In the genomic region with DNA sequence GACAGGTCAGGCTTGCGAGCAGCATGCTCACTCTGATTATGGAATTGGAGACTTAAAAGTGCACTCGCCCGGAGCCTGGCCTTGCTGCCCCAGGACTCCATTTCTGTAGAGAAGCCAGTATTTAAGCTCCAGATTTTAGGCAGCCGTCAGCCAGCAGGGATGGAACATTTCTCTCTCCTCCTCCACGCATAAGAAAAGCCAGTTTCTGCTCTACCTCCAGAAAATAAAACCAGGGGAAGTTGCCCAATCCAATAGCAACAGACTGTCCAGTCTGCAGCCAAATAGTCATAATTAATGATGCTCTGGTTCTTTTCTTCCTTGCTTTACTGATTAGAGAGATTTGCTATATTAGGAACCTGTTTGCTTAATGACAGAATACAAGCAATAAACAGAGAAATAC, we compare ENCODE assay signal across 2 cellular contexts.
TF ChIP-seq lines count a peak whose summit lies in the region.

No MANE protein-coding gene starts in this region.

TF ChIP-seq in SK-N-SH, 30 proteins besides CTCF, POLR2A, EP300 and RAD21:
- TF ChIP-seq GATA2 (CRISPR knock-in tag; IDR thresholded peaks at IDR 0.05) (peak; percentile 26; the same call in 1 of the 2 replicates), NFIC (IDR thresholded peaks at IDR 0.05; ENCODE audit: borderline replicate concordance) (no peak)

TF ChIP-seq in SK-N-SH treated with all-trans-retinoic acid at 6 μM for 48 hours, 23 proteins besides CTCF, POLR2A, EP300 and RAD21 (continued from another document):
- TF ChIP-seq PPARA (CRISPR knock-in tag; IDR thresholded peaks at IDR 0.05; ENCODE audit: borderline replicate concordance) (no peak), GLIS3 (CRISPR knock-in tag; IDR thresholded peaks at IDR 0.05) (no peak), ZFP30 (CRISPR knock-in tag; IDR thresholded peaks at IDR 0.05) (no peak), TCF4 (CRISPR knock-in tag; IDR thresholded peaks at IDR 0.05; ENCODE audit: borderline replicate concordance) (no peak), RARB (CRISPR knock-in tag; IDR thresholded peaks at IDR 0.05) (no peak), TOX (CRISPR knock-in tag; IDR thresholded peaks at IDR 0.05; ENCODE audit: borderline replicate concordance) (no peak), BACH2 (CRISPR knock-in tag; IDR thresholded peaks at IDR 0.05; ENCODE audit: borderline replicate concordance) (no peak), ESRRG (CRISPR knock-in tag; IDR thresholded peaks at IDR 0.05) (no peak)
- TF ChIP-seq, protein P1, sequence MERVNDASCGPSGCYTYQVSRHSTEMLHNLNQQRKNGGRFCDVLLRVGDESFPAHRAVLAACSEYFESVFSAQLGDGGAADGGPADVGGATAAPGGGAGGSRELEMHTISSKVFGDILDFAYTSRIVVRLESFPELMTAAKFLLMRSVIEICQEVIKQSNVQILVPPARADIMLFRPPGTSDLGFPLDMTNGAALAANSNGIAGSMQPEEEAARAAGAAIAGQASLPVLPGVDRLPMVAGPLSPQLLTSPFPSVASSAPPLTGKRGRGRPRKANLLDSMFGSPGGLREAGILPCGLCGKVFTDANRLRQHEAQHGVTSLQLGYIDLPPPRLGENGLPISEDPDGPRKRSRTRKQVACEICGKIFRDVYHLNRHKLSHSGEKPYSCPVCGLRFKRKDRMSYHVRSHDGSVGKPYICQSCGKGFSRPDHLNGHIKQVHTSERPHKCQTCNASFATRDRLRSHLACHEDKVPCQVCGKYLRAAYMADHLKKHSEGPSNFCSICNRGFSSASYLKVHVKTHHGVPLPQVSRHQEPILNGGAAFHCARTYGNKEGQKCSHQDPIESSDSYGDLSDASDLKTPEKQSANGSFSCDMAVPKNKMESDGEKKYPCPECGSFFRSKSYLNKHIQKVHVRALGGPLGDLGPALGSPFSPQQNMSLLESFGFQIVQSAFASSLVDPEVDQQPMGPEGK (CRISPR knock-in tag; IDR thresholded peaks at IDR 0.05; ENCODE audit: borderline replicate concordance): no peak
- TF ChIP-seq, protein P2, sequence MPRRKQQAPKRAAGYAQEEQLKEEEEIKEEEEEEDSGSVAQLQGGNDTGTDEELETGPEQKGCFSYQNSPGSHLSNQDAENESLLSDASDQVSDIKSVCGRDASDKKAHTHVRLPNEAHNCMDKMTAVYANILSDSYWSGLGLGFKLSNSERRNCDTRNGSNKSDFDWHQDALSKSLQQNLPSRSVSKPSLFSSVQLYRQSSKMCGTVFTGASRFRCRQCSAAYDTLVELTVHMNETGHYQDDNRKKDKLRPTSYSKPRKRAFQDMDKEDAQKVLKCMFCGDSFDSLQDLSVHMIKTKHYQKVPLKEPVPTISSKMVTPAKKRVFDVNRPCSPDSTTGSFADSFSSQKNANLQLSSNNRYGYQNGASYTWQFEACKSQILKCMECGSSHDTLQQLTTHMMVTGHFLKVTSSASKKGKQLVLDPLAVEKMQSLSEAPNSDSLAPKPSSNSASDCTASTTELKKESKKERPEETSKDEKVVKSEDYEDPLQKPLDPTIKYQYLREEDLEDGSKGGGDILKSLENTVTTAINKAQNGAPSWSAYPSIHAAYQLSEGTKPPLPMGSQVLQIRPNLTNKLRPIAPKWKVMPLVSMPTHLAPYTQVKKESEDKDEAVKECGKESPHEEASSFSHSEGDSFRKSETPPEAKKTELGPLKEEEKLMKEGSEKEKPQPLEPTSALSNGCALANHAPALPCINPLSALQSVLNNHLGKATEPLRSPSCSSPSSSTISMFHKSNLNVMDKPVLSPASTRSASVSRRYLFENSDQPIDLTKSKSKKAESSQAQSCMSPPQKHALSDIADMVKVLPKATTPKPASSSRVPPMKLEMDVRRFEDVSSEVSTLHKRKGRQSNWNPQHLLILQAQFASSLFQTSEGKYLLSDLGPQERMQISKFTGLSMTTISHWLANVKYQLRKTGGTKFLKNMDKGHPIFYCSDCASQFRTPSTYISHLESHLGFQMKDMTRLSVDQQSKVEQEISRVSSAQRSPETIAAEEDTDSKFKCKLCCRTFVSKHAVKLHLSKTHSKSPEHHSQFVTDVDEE (CRISPR knock-in tag; IDR thresholded peaks at IDR 0.05): no peak
